10 cellular contexts compared by ENCODE assay signal in the genomic region with DNA sequence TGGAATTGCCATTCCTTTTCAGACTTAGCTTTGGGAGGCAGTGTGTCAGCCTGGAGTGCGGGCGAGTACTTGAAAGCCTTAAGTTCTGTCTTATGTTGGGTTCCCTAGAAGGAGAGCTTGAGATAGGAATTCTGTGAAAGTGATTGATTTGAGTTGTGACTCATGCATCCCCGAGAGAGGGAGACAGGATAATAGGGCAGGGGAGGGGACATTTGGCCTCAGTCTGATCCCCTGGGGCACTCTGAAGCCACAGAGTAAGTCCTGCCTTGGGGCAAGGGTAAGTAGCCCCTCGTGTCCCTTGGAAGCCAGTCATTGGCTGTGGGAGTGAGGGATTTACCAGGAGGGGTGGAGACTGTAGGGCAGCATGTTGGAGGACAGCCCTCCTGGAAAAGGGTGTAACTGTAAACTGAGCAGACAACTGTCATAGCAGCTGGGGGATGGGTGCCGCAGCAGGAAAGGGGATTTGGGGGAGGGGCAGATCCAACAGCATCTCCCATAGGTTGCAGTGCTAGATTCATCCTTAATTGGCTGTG. TPM values are rescaled to one million over a fixed set of nuclear protein-coding genes. Genes with fewer than 3 reads are reported as not detected.
DNase-seq lines count a peak whose midpoint lies in the region; ATAC-seq and TF ChIP-seq lines count a peak whose summit lies in the region.
"Had no signal": no experiment of that assay in that cellular context is flagged by ENCODE, and none has a peak within 500 bp of the region (broad histone marks: within the 10 kb centered on the region; RNA-seq: fewer than 3 reads in every experiment).

No MANE protein-coding gene starts in this region.

- H3K9me3 ChIP-seq in iPS-18a (ENCODE audit: control insufficient read depth, low read depth, low read length): no peaks in the 10 kb centered on the region

- DNase-seq in natural killer cell treated with Interleukin-12 subunit alpha and Interleukin-12 subunit beta and Interleukin-15 and Interleukin-18, amount 100 ng/mL, for 72 hours (ENCODE audit: low spot score): peak; percentile 37
- DNase-seq in natural killer cell: no peak
- DNase-seq in activated CD8-positive, alpha-beta memory T cell treated with anti-CD3 and anti-CD28 coated beads, Interleukin-2, amount 50 U/mL, for 48 hours: no peak
- no peak for DNase-seq in NCI-H2081 treated with DMSO at 0.1 percent for 48 hours (lab: John Stamatoyannopoulos, UW)
- DNase-seq: activated CD8-positive, alpha-beta T cell treated with anti-CD3 and anti-CD28 coated beads, Interleukin-2, amount 10 ng/mL, durations not matched to agents 7 days and 5 days had no signal

- peaks cover 15 to 18% of the 10 kb centered on the region in 2 donors for H3K4me1 Mint-ChIP-seq in natural killer cell treated with Interleukin-12 subunit alpha and Interleukin-12 subunit beta and Interleukin-15 and Interleukin-18, amount 100 ng/mL, for 72 hours (ENCODE audit: low read depth in 2 of 2)
- peaks cover 20 to 21% of the 10 kb centered on the region in 2 donors for H3K4me1 Mint-ChIP-seq in natural killer cell

- no peak overlapping the region for H3K4me3 Mint-ChIP-seq in natural killer cell treated with Interleukin-12 subunit alpha and Interleukin-12 subunit beta and Interleukin-15 and Interleukin-18, amount 100 ng/mL, for 72 hours
- H3K4me3 Mint-ChIP-seq in natural killer cell: no peak overlapping the region
- H3K4me3 Mint-ChIP-seq: activated CD8-positive, alpha-beta T cell treated with anti-CD3 and anti-CD28 coated beads, Interleukin-2, amount 10 ng/mL, durations not matched to agents 7 days and 5 days had no signal

- no peaks in the 10 kb centered on the region for H3K36me3 ChIP-seq in iPS-18a (ENCODE audit: control insufficient read depth, low read depth, low read length)

- H3K27ac Mint-ChIP-seq in natural killer cell treated with Interleukin-12 subunit alpha and Interleukin-12 subunit beta and Interleukin-15 and Interleukin-18, amount 100 ng/mL, for 72 hours: no peak overlapping the region
- H3K27ac Mint-ChIP-seq in natural killer cell: no peak overlapping the region
- H3K27ac Mint-ChIP-seq: activated CD8-positive, alpha-beta T cell treated with anti-CD3 and anti-CD28 coated beads, Interleukin-2, amount 10 ng/mL, durations not matched to agents 7 days and 5 days had no signal

- H3K9ac ChIP-seq in iPS-18a (ENCODE audit: low read length): peak overlapping the region; percentile 28

- peaks cover 18% of the 10 kb centered on the region for H3K4me1 ChIP-seq in iPS-18a (ENCODE audit: control insufficient read depth, low read depth, low read length)

- H3K27me3 ChIP-seq in iPS-18a (ENCODE audit: control insufficient read depth, insufficient read depth, low read length): no peaks in the 10 kb centered on the region

- H3K27ac ChIP-seq in VCaP (peak overlapping the region; percentile 46), iPS-18a (ENCODE audit: low read length) (peak overlapping the region; percentile 19)

- intact Hi-C loops in natural killer cell (cut with micrococcal nuclease): no loop called here

- peaks cover 27 to 35% of the 10 kb centered on the region in 2 donors for H3K27me3 Mint-ChIP-seq in natural killer cell treated with Interleukin-12 subunit alpha and Interleukin-12 subunit beta and Interleukin-15 and Interleukin-18, amount 100 ng/mL, for 72 hours
- peaks cover 37 to 45% of the 10 kb centered on the region in 2 donors for H3K27me3 Mint-ChIP-seq in natural killer cell (ENCODE audit: low read depth in 2 of 2)

- no peaks in the 10 kb centered on the region for H3K9me3 Mint-ChIP-seq in natural killer cell treated with Interleukin-12 subunit alpha and Interleukin-12 subunit beta and Interleukin-15 and Interleukin-18, amount 100 ng/mL, for 72 hours
- no peaks in the 10 kb centered on the region for H3K9me3 Mint-ChIP-seq in natural killer cell

- H3K36me3 Mint-ChIP-seq in natural killer cell treated with Interleukin-12 subunit alpha and Interleukin-12 subunit beta and Interleukin-15 and Interleukin-18, amount 100 ng/mL, for 72 hours: no peaks in the 10 kb centered on the region
- H3K36me3 Mint-ChIP-seq in natural killer cell: no peaks in the 10 kb centered on the region

- H3K4me3 ChIP-seq in iPS-18a (ENCODE audit: low read length): peak overlapping the region; percentile 39

- TF ChIP-seq CTCF in natural killer cell (IDR thresholded peaks at IDR 0.05): no peak
- TF ChIP-seq CTCF in VCaP (conservative IDR thresholded peaks at IDR 0.05): no peak

- no peak for ATAC-seq in natural killer cell treated with Interleukin-12 subunit alpha and Interleukin-12 subunit beta and Interleukin-15 and Interleukin-18, amount 100 ng/mL, for 72 hours
- ATAC-seq in natural killer cell: no peak
- ATAC-seq in GM19328 (IDR thresholded peaks at IDR 0.05; ENCODE audit: unreplicated experiment): no peak
- ATAC-seq in HG03280 (IDR thresholded peaks at IDR 0.05; ENCODE audit: unreplicated experiment): no peak
- ATAC-seq: activated CD8-positive, alpha-beta T cell treated with anti-CD3 and anti-CD28 coated beads, Interleukin-2, amount 10 ng/mL, durations not matched to agents 7 days and 5 days had no signal

RNA-seq across cellular contexts. Expression of gene KIAA1671, which starts 44.0 kb away (rescaled TPM):
- 10 to 100 TPM; 11.7 to 21.3 TPM for total RNA-seq in natural killer cell treated with Interleukin-12 subunit alpha and Interleukin-12 subunit beta and Interleukin-15 and Interleukin-18, amount 100 ng/mL, for 72 hours
- 10 to 100 TPM in 1 of 3 donors, 1 to 10 TPM in 2; 3.6 to 24.0 (median 7.3) TPM for total RNA-seq in natural killer cell

RNA-seq across cellular contexts. Expression of gene LHFPL7, which starts 50.0 kb away (rescaled TPM):
- not detected for total RNA-seq in natural killer cell treated with Interleukin-12 subunit alpha and Interleukin-12 subunit beta and Interleukin-15 and Interleukin-18, amount 100 ng/mL, for 72 hours
- not detected for total RNA-seq in natural killer cell
- total RNA-seq: activated CD8-positive, alpha-beta T cell treated with anti-CD3 and anti-CD28 coated beads, Interleukin-2, amount 10 ng/mL, durations not matched to agents 7 days and 5 days; glomerular endothelial cell had no signal
